Comparison of ENCODE assay signal across 1 cellular context in genomic region chr4:77075869-77076801, GRCh38.
TF ChIP-seq lines count a peak whose summit lies in the region.

Gene CCNI (minus strand): TSS chr4:77075989. CDS start chr4:77066362, 9,627 bp downstream.

TF ChIP-seq in GM12878, 131 proteins besides CTCF, POLR2A, EP300 and RAD21 (continued from another document and continues in another):
- TF ChIP-seq E2F8 (IDR thresholded peaks at IDR 0.05; ENCODE audit: low read depth, partially characterized antibody) (peak; percentile 90), NFYA (IDR thresholded peaks at IDR 0.05; ENCODE audit: borderline replicate concordance, low read depth, low read length) (no peak), PML (IDR thresholded peaks at IDR 0.05; ENCODE audit: low read length) (peak; percentile 98), MYC (IDR thresholded peaks at IDR 0.05; ENCODE audit: insufficient read depth, insufficient read length, insufficient replicate concordance, low read length, severe bottlenecking) (no peak), ZSCAN29 (IDR thresholded peaks at IDR 0.05) (peak; percentile 38; the same call in 1 of the 2 replicates), RB1 (IDR thresholded peaks at IDR 0.05; ENCODE audit: borderline replicate concordance) (peak; percentile 98), WRNIP1 (IDR thresholded peaks at IDR 0.05; ENCODE audit: borderline replicate concordance, low read depth, low read length) (peak; percentile 96; the same call in 1 of the 2 replicates), NKRF (conservative IDR thresholded peaks at IDR 0.05) (peak; percentile 78; the same call in 1 of the 2 replicates), JUND (IDR thresholded peaks at IDR 0.05; ENCODE audit: low read depth, low read length) (peak; percentile 81), NR2F1 (conservative IDR thresholded peaks at IDR 0.05) (peak; percentile 91), ELK1 (IDR thresholded peaks at IDR 0.05; ENCODE audit: low read depth, low read length) (peak; percentile 61; the same call in 1 of the 2 replicates), BRCA1 (IDR thresholded peaks at IDR 0.05; ENCODE audit: low read depth, low read length) (peak; percentile 47; the same call in 1 of the 2 replicates), IRF5 (IDR thresholded peaks at IDR 0.05; ENCODE audit: borderline replicate concordance) (no peak), SREBF2 (IDR thresholded peaks at IDR 0.05; ENCODE audit: low read length) (no peak), RBBP5 (conservative IDR thresholded peaks at IDR 0.05) (0 out of 2 replicates have a peak, but pooled peaks have one; percentile 72), YY1 (IDR thresholded peaks at IDR 0.05; ENCODE audit: low read depth, low read length) (no peak; the same call in 1 of the 2 replicates), ATF2 (IDR thresholded peaks at IDR 0.05; ENCODE audit: low read length) (peak; percentile 100), RUNX3 (IDR thresholded peaks at IDR 0.05; ENCODE audit: low read length) (peak; percentile 98), BHLHE40 (IDR thresholded peaks at IDR 0.05; ENCODE audit: borderline replicate concordance in 1 of 2, low read depth in 2 of 2, low read length in 1 of 2) (peak; percentile 43 to 77; a peak in 3 of 4 replicates), IKZF2 (IDR thresholded peaks at IDR 0.05) (peak; percentile 90 to 95), TBL1XR1 (IDR thresholded peaks at IDR 0.05; ENCODE audit: low read depth, low read length) (peak; percentile 16; the same call in 1 of the 2 replicates), SP1 (IDR thresholded peaks at IDR 0.05; ENCODE audit: low read depth, low read length) (peak; percentile 76), MTA2 (IDR thresholded peaks at IDR 0.05; ENCODE audit: low read depth) (peak; percentile 87), EGR1 (IDR thresholded peaks at IDR 0.05; ENCODE audit: borderline replicate concordance in 1 of 2, low read depth in 2 of 2, low read length in 2 of 2) (peak in 1 of 2 experiments; percentile 99; a peak in 2 of 3 replicates), CREB1 (IDR thresholded peaks at IDR 0.05; ENCODE audit: low read depth) (peak; percentile 97), NRF1 (conservative IDR thresholded peaks at IDR 0.05; ENCODE audit: low read depth, low read length) (peak; percentile 94), SRF (IDR thresholded peaks at IDR 0.05; ENCODE audit: low read depth in 2 of 2, low read length in 2 of 2) (0 out of 4 replicates have a peak, but pooled peaks of 1 of the 2 experiments have one; percentile 11), MTA3 (IDR thresholded peaks at IDR 0.05; ENCODE audit: borderline replicate concordance, low read length) (peak; percentile 87; the same call in 1 of the 2 replicates), ESRRA (IDR thresholded peaks at IDR 0.05; ENCODE audit: low read length) (no peak), YBX1 (IDR thresholded peaks at IDR 0.05) (no peak), NFIC (IDR thresholded peaks at IDR 0.05; ENCODE audit: low read depth, low read length) (peak; percentile 85), MYB (IDR thresholded peaks at IDR 0.05; ENCODE audit: borderline replicate concordance, low read depth, low read length) (no peak), TCF12 (IDR thresholded peaks at IDR 0.05; ENCODE audit: low read depth, low read length) (peak; percentile 57; the same call in 1 of the 2 replicates), CBFB (IDR thresholded peaks at IDR 0.05; ENCODE audit: low read depth) (peak; percentile 99), CHD2 (IDR thresholded peaks at IDR 0.05; ENCODE audit: borderline replicate concordance, low read depth, low read length) (peak; percentile 96), PRDM15 (CRISPR knock-in tag; IDR thresholded peaks at IDR 0.05) (no peak), SMAD5 (IDR thresholded peaks at IDR 0.05; ENCODE audit: low read depth) (peak; percentile 92), PAX8 (IDR thresholded peaks at IDR 0.05) (0 out of 2 replicates have a peak, but pooled peaks have one; percentile 37), ZNF24 (IDR thresholded peaks at IDR 0.05) (peak; percentile 53; the same call in 1 of the 2 replicates), BCL3 (IDR thresholded peaks at IDR 0.05; ENCODE audit: borderline replicate concordance, insufficient read depth, low read depth, low read length, poor library complexity, severe bottlenecking) (no peak), CHD4 (IDR thresholded peaks at IDR 0.05) (no peak), RCOR1 (conservative IDR thresholded peaks at IDR 0.05; ENCODE audit: low read depth, low read length) (no peak), GATAD2B (conservative IDR thresholded peaks at IDR 0.05; ENCODE audit: low read depth) (peak; percentile 91), POLR2AphosphoS2 (IDR thresholded peaks at IDR 0.05; ENCODE audit: low read depth, low read length) (peak; percentile 91; the same call in 1 of the 2 replicates), DPF2 (IDR thresholded peaks at IDR 0.05) (peak; percentile 98), ETV6 (conservative IDR thresholded peaks at IDR 0.05 in 1 of 2, IDR thresholded peaks at IDR 0.05 in 1 of 2; ENCODE audit: borderline replicate concordance in 1 of 2, low read depth in 1 of 2) (peak in 1 of 2 experiments; percentile 65; a peak in 1 of 4 replicates), ZBTB33 (IDR thresholded peaks at IDR 0.05) (no peak), E2F4 (IDR thresholded peaks at IDR 0.05; ENCODE audit: low read depth, low read length) (0 out of 2 replicates have a peak, but pooled peaks have one; percentile 7), BACH1 (IDR thresholded peaks at IDR 0.05; ENCODE audit: borderline replicate concordance) (peak; percentile 89)
